21 cellular contexts compared by ENCODE assay signal in the genomic region with DNA sequence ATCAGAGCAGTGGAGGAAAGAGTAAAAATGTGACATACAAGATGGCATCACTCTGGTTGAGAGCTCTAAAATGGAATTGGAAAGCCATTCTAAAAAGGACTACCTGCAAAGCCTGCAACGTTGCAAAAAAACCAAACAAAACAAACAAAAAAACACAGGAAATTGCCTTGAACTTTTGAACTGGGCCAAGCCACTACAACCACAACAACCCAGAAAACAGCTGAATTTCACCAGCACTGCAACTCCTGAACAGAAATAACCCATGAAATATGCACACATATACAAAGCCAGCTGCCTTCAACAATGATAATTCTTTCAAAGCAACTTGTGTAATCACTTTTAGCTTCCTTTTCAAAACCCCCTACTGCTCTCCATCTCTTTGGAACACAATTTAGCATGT.
DNase-seq lines count a peak whose midpoint lies in the region; ATAC-seq, FAIRE-seq and TF ChIP-seq lines count a peak whose summit lies in the region.
"Had no signal": no experiment of that assay in that cellular context is flagged by ENCODE, and none has a peak within 500 bp of the region (broad histone marks: within the 10 kb centered on the region; RNA-seq: fewer than 3 reads in every experiment).

No MANE protein-coding gene starts in this region.

- no peaks in the 10 kb centered on the region for H3K9me3 ChIP-seq in mammary epithelial cell (replicated peaks; ENCODE audit: insufficient read depth, low read length)
- H3K9me3 ChIP-seq in sigmoid colon, result no peaks in the 10 kb centered on the region
- H3K9me3 ChIP-seq in right cardiac atrium (ENCODE audit: control insufficient read depth, low read length), result no peaks in the 10 kb centered on the region
- H3K9me3 ChIP-seq: Peyer's patch had no signal

- no peaks in the 10 kb centered on the region for H4K20me1 ChIP-seq in mammary epithelial cell (ENCODE audit: insufficient read depth, low read length)

- peaks cover 34% of the 10 kb centered on the region for H3K4me1 ChIP-seq in mammary epithelial cell (ENCODE audit: insufficient read depth, low read length)
- H3K4me1 ChIP-seq in sigmoid colon, result no peaks in the 10 kb centered on the region
- H3K4me1 ChIP-seq in right cardiac atrium (ENCODE audit: control insufficient read depth, insufficient read depth, low read length), result no peaks in the 10 kb centered on the region

- H3K27me3 ChIP-seq in mammary epithelial cell (ENCODE audit: insufficient read depth, low read length) (no peaks in the 10 kb centered on the region), sigmoid colon (no peaks in the 10 kb centered on the region), right cardiac atrium (ENCODE audit: control insufficient read depth, insufficient read depth) (no peaks in the 10 kb centered on the region)
- H3K27me3 ChIP-seq: Peyer's patch had no signal

- peak overlapping the region; percentile 35 for H3K4me2 ChIP-seq in mammary epithelial cell (ENCODE audit: insufficient read depth, low read depth, low read length)

- H3K4me3 ChIP-seq in mammary epithelial cell (replicated peaks in 1 of 3; ENCODE audit: insufficient read depth in 1 of 3, low read depth in 2 of 3, low read length in 3 of 3) (no peak overlapping the region), sigmoid colon (no peak overlapping the region), right cardiac atrium (ENCODE audit: low read length) (no peak overlapping the region)
- H3K4me3 ChIP-seq: Peyer's patch had no signal

- TF ChIP-seq EP300 in sigmoid colon (IDR thresholded peaks at IDR 0.05), result no peak

- BruUV-seq in mammary epithelial cell (replicated peaks; lab: Mats Ljungman, UMichigan), result no TSS peak
- BruUV-seq in MCF 10A (replicated peaks; lab: Mats Ljungman, UMichigan), result no TSS peak

- FAIRE-seq in urothelium cell line (lab: Jason Lieb, UNC), result no peak
- FAIRE-seq: GM12892, GM19239 had no signal

- H3K27ac ChIP-seq in mammary epithelial cell (ENCODE audit: insufficient read depth, low read depth, low read length) (peak overlapping the region; percentile 7), sigmoid colon (no peak overlapping the region), right cardiac atrium (ENCODE audit: low read length) (no peak overlapping the region)
- H3K27ac ChIP-seq: HL-60 had no signal

- CTCF ChIA-PET in mammary epithelial cell (lab: Charles Lee; ENCODE audit: low non-redundant PET) (no interaction called here), MCF 10A (lab: Yijun Ruan, JAX) (no interaction called here)

- dilution Hi-C loops in mammary epithelial cell (cut with HindIII; ENCODE audit: low sequenced_read_pairs), result no loop called here

- in situ Hi-C loops in mammary epithelial cell (cut with MboI; ENCODE audit: low sequenced_read_pairs in 2 of 2), result no loop called here

- no peak overlapping the region for H3K27ac Mint-ChIP-seq in MCF 10A (ENCODE audit: low read depth, unreplicated experiment)
- H3K27ac Mint-ChIP-seq: CD14-positive monocyte had no signal

- DNase-seq in mammary epithelial cell (peak; percentile 30), MCF 10A (ENCODE audit: unreplicated experiment) (no peak), RPMI8226 (peak; percentile 82), fibroblast of peridontal ligament (ENCODE audit: extremely low read depth) (peak; percentile 8), sigmoid colon (no peak), urothelium cell line (ENCODE audit: low spot score) (no peak), right cardiac atrium (no peak), left colon (no peak)
- DNase-seq: 8988T, COR-L47, DMS79, KG1, NCI-H1417, NCI-H2029, NCI-H2171 treated with DMSO at 0.1 percent for 48 hours, NCI-H774, Peyer's patch had no signal

- no peak for TF ChIP-seq POLR2A in sigmoid colon (IDR thresholded peaks at IDR 0.05)

- H3K9ac ChIP-seq in mammary epithelial cell (ENCODE audit: insufficient read depth, low read length), result no peak overlapping the region

- H3K4me3 Mint-ChIP-seq in MCF 10A (ENCODE audit: unreplicated experiment), result no peak overlapping the region
- H3K4me3 Mint-ChIP-seq: CD14-positive monocyte had no signal

- no peaks in the 10 kb centered on the region for H3K27me3 Mint-ChIP-seq in MCF 10A (ENCODE audit: insufficient read depth, unreplicated experiment)

- peak overlapping the region; percentile 27 for H2AFZ ChIP-seq in mammary epithelial cell (ENCODE audit: low read depth, low read length)

- 71% methylated on average over 1 of the region's 1 CpG for WGBS in mammary epithelial cell (ENCODE audit: low coverage, missing lambda C conversion rate)
- WGBS in sigmoid colon, 2 donors, result 5 to 14% methylated on average over 1 of the region's 1 CpG
- 22% methylated on average over 1 of the region's 1 CpG for WGBS in right cardiac atrium

- H3K79me2 ChIP-seq in mammary epithelial cell (ENCODE audit: insufficient read depth, low read length), result no peaks in the 10 kb centered on the region

- no peak for ATAC-seq in right cardiac atrium
- no peak for ATAC-seq in left colon

- intact Hi-C loops in mammary epithelial cell (cut with micrococcal nuclease) (no loop called here), MCF 10A (cut with micrococcal nuclease) (no loop called here), sigmoid colon (cut with DNase I) (no loop called here), right cardiac atrium (cut with DNase I) (loop anchor here in 1 of 4 donors (10.0 kb wide), 1 partner anchor 59 kb away; no protein-coding TSS in a partner anchor), left colon (cut with DNase I, micrococcal nuclease) (no loop called here)

- POLR2A ChIA-PET in MCF 10A (lab: Yijun Ruan, JAX), result no interaction called here

- no peak for TF ChIP-seq CTCF in mammary epithelial cell (conservative IDR thresholded peaks at IDR 0.05 in 1 of 2, IDR thresholded peaks at IDR 0.05 in 1 of 2; ENCODE audit: extremely low read depth in 1 of 2, insufficient read depth in 1 of 2, low read depth in 1 of 2, low read length in 2 of 2)
- TF ChIP-seq CTCF in MCF 10A (IDR thresholded peaks at IDR 0.05; ENCODE audit: unreplicated experiment), result no peak
- no peak for TF ChIP-seq CTCF in sigmoid colon (IDR thresholded peaks at IDR 0.05)

- H3K36me3 Mint-ChIP-seq in MCF 10A (ENCODE audit: insufficient read depth, unreplicated experiment), result no peaks in the 10 kb centered on the region
- H3K36me3 Mint-ChIP-seq: CD14-positive monocyte had no signal

- peaks cover 24% of the 10 kb centered on the region for H3K4me1 Mint-ChIP-seq in MCF 10A (ENCODE audit: insufficient read depth, unreplicated experiment)
- H3K4me1 Mint-ChIP-seq: CD14-positive monocyte had no signal

- H3K36me3 ChIP-seq in mammary epithelial cell (ENCODE audit: insufficient read depth, low read length) (no peaks in the 10 kb centered on the region), sigmoid colon (no peaks in the 10 kb centered on the region)
- H3K36me3 ChIP-seq: Peyer's patch had no signal

- no peaks in the 10 kb centered on the region for H3K9me3 Mint-ChIP-seq in MCF 10A (ENCODE audit: unreplicated experiment)

Comparison
In these comparisons a context has a peak if more than half of its experiments do, and no peak if none do; other contexts are left out.
1. DNase-seq: peak in mammary epithelial cell (single experiment), RPMI8226 (single experiment) and fibroblast of peridontal ligament (single experiment); none in MCF 10A (single experiment), sigmoid colon (single experiment), urothelium cell line (single experiment), right cardiac atrium (0 of 3) and left colon (0 of 2).